Comparison of ENCODE assay signal across 12 cellular contexts in the genomic region with DNA sequence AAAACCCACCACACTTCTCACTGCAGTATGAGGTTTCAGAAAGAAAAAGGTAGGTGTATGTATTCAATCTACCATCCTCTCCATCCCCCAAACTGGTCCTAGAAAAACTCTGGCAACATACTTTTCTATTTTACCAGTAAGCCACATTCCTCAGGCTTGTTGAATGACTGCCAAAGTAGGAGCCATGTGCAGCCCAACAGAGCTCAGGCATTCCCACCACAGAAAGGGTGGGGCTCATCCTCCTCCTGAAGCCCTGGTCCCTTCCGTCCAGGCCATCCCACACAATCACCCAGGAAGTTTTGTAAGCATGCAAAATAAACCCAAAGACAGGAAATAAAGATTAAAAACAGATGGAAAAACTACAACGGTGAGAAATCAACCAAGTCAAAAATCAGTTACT. TPM values are rescaled to one million over a fixed set of nuclear protein-coding genes. Genes with fewer than 3 reads are reported as not detected.
DNase-seq lines count a peak whose midpoint lies in the region; ATAC-seq, FAIRE-seq and TF ChIP-seq lines count a peak whose summit lies in the region.
"Had no signal": no experiment of that assay in that cellular context is flagged by ENCODE, and none has a peak within 500 bp of the region (broad histone marks: within the 10 kb centered on the region; RNA-seq: fewer than 3 reads in every experiment).

No MANE protein-coding gene starts in this region.

- no peak overlapping the region for H3K4me3 ChIP-seq in left lung

- H3K4me1 ChIP-seq in left lung: peaks cover 16 to 30% of the 10 kb centered on the region in 2 donors

- no peak for TF ChIP-seq CTCF in left lung (IDR thresholded peaks at IDR 0.05)
- no peak for TF ChIP-seq CTCF in GM10266 (IDR thresholded peaks at IDR 0.05; ENCODE audit: control insufficient read depth, insufficient read depth, low read depth, missing control alignments)

- H3K4me3 Mint-ChIP-seq in effector memory CD8-positive, alpha-beta T cell: no peak overlapping the region
- H3K4me3 Mint-ChIP-seq: activated CD4-positive, alpha-beta T cell treated with anti-CD3 and anti-CD28 coated beads for 36 hours had no signal

- H3K9me3 ChIP-seq in left lung: no peaks in the 10 kb centered on the region

- H3K9me3 Mint-ChIP-seq in effector memory CD8-positive, alpha-beta T cell: no peaks in the 10 kb centered on the region

- FAIRE-seq in HTR-8/SVneo (lab: Jason Lieb, UNC): peak; percentile 91

- H3K27ac ChIP-seq in left lung: no peak overlapping the region

- ATAC-seq in left lung: peak; percentile 70
- no peak for ATAC-seq in effector memory CD8-positive, alpha-beta T cell (replicated peaks)
- ATAC-seq: activated CD4-positive, alpha-beta T cell treated with anti-CD3 and anti-CD28 coated beads for 36 hours had no signal

- intact Hi-C loops in left lung (cut with DNase I): no loop called here

- H3K4me1 Mint-ChIP-seq in effector memory CD8-positive, alpha-beta T cell (ENCODE audit: low read depth in 2 of 2): peaks cover 3 to 10% of the 10 kb centered on the region in 2 donors
- H3K4me1 Mint-ChIP-seq: activated CD4-positive, alpha-beta T cell treated with anti-CD3 and anti-CD28 coated beads for 36 hours had no signal

- peaks cover 4% of the 10 kb centered on the region for H3K36me3 Mint-ChIP-seq in effector memory CD8-positive, alpha-beta T cell (ENCODE audit: insufficient read depth)

- no peaks in the 10 kb centered on the region for H3K27me3 Mint-ChIP-seq in effector memory CD8-positive, alpha-beta T cell
- H3K27me3 Mint-ChIP-seq: activated CD4-positive, alpha-beta T cell treated with anti-CD3 and anti-CD28 coated beads for 36 hours had no signal

- H3K36me3 ChIP-seq in left lung: peaks cover 0 to 14% of the 10 kb centered on the region in 2 donors

- H3K27me3 ChIP-seq in left lung: no peaks in the 10 kb centered on the region

- DNase-seq in 8988T (peak; percentile 60), HTR-8/SVneo (ENCODE audit: insufficient read length, low spot score) (peak; percentile 99), dermis blood vessel endothelial cell (peak; percentile 58), left lung (peak in 1 of 2 donors; percentile 57), GM10266 (ENCODE audit: extremely low spot score) (no peak)
- no peak for DNase-seq in effector memory CD8-positive, alpha-beta T cell
- DNase-seq in activated effector memory CD4-positive, alpha-beta T cell treated with anti-CD3 and anti-CD28 coated beads, Interleukin-2, amount 50 U/mL, for 16 hours: no peak
- DNase-seq in stimulated activated CD4-positive, alpha-beta T cell treated with anti-CD3 and anti-CD28 coated beads, Interleukin-2, amount 100 ng/mL, for 48 hours: no peak
- DNase-seq: activated CD4-positive, alpha-beta T cell treated with anti-CD3 and anti-CD28 coated beads for 36 hours; AML-193; effector memory CD4-positive, alpha-beta T cell; NCI-H748 treated with DMSO at 0.1 percent for 48 hours had no signal

- H3K27ac Mint-ChIP-seq in effector memory CD8-positive, alpha-beta T cell: peak overlapping the region in 1 of 2 donors; percentile 80
- H3K27ac Mint-ChIP-seq: activated CD4-positive, alpha-beta T cell treated with anti-CD3 and anti-CD28 coated beads for 36 hours had no signal

RNA-seq across cellular contexts. Expression of a gene that starts 57.2 kb away (rescaled TPM):
- total RNA-seq in dermis blood vessel endothelial cell (48.4 and 53.3 TPM in 2 replicates), left lung (10 to 100 TPM; 50.9 to 58.8 TPM)

Comparison
In these comparisons a context has a peak if more than half of its experiments do, and no peak if none do; other contexts are left out.
1. DNase-seq: peak in 8988T (single experiment), HTR-8/SVneo (single experiment) and dermis blood vessel endothelial cell (single experiment); none in effector memory CD8-positive, alpha-beta T cell (0 of 3), GM10266 (single experiment), activated effector memory CD4-positive, alpha-beta T cell treated with anti-CD3 and anti-CD28 coated beads, Interleukin-2, amount 50 U/mL, for 16 hours (single experiment) and stimulated activated CD4-positive, alpha-beta T cell treated with anti-CD3 and anti-CD28 coated beads, Interleukin-2, amount 100 ng/mL, for 48 hours (0 of 2).